In the genomic region with DNA sequence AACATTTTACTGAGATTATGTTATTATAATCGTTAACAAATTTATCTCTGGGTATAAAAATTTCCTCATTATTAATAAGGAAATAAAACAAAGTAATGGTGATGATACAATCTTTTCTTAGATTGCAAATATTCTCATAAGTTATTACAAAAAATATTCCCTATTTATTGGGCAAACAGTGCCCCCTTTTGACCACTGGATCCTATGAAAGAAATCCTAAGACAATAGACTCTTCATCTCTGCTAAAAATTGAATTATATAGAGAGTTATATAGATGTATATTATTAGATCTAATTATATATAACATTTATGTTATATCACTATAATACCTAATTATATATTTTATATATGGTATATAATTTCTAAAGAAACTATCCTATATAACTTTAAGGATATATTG, we compare ENCODE assay signal across 1 cellular context.
TF ChIP-seq lines count a peak whose summit lies in the region.

No MANE protein-coding gene starts in this region.

TF ChIP-seq in K562, 482 proteins besides CTCF, POLR2A, EP300 and RAD21 (continued from another document):
- TF ChIP-seq, protein P1, sequence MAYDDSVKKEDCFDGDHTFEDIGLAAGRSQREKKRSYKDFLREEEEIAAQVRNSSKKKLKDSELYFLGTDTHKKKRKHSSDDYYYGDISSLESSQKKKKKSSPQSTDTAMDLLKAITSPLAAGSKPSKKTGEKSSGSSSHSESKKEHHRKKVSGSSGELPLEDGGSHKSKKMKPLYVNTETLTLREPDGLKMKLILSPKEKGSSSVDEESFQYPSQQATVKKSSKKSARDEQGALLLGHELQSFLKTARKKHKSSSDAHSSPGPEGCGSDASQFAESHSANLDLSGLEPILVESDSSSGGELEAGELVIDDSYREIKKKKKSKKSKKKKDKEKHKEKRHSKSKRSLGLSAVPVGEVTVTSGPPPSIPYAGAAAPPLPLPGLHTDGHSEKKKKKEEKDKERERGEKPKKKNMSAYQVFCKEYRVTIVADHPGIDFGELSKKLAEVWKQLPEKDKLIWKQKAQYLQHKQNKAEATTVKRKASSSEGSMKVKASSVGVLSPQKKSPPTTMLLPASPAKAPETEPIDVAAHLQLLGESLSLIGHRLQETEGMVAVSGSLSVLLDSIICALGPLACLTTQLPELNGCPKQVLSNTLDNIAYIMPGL (CRISPR knock-in tag; IDR thresholded peaks at IDR 0.05) = no peak
- TF ChIP-seq MCM2 (IDR thresholded peaks at IDR 0.05; ENCODE audit: low read depth) = no peak
- no peak for TF ChIP-seq MYBL2 (IDR thresholded peaks at IDR 0.05; ENCODE audit: low read depth)
- TF ChIP-seq MYBL2 (CRISPR knock-in tag; IDR thresholded peaks at IDR 0.05; ENCODE audit: borderline replicate concordance) = no peak
- TF ChIP-seq, protein P2, sequence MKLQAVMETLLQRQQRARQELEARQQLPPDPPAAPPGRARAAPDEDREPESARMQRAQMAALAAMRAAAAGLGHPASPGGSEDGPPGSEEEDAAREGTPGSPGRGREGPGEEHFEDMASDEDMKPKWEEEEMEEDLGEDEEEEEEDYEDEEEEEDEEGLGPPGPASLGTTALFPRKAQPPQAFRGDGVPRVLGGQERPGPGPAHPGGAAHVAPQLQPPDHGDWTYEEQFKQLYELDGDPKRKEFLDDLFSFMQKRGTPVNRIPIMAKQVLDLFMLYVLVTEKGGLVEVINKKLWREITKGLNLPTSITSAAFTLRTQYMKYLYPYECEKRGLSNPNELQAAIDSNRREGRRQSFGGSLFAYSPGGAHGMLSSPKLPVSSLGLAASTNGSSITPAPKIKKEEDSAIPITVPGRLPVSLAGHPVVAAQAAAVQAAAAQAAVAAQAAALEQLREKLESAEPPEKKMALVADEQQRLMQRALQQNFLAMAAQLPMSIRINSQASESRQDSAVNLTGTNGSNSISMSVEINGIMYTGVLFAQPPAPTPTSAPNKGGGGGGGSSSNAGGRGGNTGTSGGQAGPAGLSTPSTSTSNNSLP (IDR thresholded peaks at IDR 0.05; ENCODE audit: borderline replicate concordance, low read depth, low read length) = peak; percentile 44; the same call in 1 of the 2 replicates
- no peak for TF ChIP-seq ZNF764 (CRISPR knock-in tag; IDR thresholded peaks at IDR 0.05; ENCODE audit: low read depth)
- TF ChIP-seq JUN (IDR thresholded peaks at IDR 0.05; ENCODE audit: borderline replicate concordance, low read depth, low read length) = no peak
- TF ChIP-seq JUN (CRISPR knock-in tag; IDR thresholded peaks at IDR 0.05; ENCODE audit: borderline replicate concordance) = no peak
- TF ChIP-seq TEAD2 (tag; IDR thresholded peaks at IDR 0.05) = no peak
- TF ChIP-seq, protein P3, sequence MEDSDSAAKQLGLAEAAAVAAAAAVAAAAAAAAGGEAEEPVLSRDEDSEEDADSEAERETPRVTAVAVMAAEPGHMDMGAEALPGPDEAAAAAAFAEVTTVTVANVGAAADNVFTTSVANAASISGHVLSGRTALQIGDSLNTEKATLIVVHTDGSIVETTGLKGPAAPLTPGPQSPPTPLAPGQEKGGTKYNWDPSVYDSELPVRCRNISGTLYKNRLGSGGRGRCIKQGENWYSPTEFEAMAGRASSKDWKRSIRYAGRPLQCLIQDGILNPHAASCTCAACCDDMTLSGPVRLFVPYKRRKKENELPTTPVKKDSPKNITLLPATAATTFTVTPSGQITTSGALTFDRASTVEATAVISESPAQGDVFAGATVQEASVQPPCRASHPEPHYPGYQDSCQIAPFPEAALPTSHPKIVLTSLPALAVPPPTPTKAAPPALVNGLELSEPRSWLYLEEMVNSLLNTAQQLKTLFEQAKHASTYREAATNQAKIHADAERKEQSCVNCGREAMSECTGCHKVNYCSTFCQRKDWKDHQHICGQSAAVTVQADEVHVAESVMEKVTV (CRISPR knock-in tag; IDR thresholded peaks at IDR 0.05) = peak; percentile 27; the same call in 1 of the 2 replicates
- TF ChIP-seq ZNF695 (CRISPR knock-in tag; IDR thresholded peaks at IDR 0.05) = no peak
- no peak for TF ChIP-seq ZSCAN32 (CRISPR knock-in tag; IDR thresholded peaks at IDR 0.05)
- no peak for TF ChIP-seq CCNT2 (IDR thresholded peaks at IDR 0.05; ENCODE audit: borderline replicate concordance, extremely low read depth, insufficient read length, low read depth, low read length)
- TF ChIP-seq, protein P4, sequence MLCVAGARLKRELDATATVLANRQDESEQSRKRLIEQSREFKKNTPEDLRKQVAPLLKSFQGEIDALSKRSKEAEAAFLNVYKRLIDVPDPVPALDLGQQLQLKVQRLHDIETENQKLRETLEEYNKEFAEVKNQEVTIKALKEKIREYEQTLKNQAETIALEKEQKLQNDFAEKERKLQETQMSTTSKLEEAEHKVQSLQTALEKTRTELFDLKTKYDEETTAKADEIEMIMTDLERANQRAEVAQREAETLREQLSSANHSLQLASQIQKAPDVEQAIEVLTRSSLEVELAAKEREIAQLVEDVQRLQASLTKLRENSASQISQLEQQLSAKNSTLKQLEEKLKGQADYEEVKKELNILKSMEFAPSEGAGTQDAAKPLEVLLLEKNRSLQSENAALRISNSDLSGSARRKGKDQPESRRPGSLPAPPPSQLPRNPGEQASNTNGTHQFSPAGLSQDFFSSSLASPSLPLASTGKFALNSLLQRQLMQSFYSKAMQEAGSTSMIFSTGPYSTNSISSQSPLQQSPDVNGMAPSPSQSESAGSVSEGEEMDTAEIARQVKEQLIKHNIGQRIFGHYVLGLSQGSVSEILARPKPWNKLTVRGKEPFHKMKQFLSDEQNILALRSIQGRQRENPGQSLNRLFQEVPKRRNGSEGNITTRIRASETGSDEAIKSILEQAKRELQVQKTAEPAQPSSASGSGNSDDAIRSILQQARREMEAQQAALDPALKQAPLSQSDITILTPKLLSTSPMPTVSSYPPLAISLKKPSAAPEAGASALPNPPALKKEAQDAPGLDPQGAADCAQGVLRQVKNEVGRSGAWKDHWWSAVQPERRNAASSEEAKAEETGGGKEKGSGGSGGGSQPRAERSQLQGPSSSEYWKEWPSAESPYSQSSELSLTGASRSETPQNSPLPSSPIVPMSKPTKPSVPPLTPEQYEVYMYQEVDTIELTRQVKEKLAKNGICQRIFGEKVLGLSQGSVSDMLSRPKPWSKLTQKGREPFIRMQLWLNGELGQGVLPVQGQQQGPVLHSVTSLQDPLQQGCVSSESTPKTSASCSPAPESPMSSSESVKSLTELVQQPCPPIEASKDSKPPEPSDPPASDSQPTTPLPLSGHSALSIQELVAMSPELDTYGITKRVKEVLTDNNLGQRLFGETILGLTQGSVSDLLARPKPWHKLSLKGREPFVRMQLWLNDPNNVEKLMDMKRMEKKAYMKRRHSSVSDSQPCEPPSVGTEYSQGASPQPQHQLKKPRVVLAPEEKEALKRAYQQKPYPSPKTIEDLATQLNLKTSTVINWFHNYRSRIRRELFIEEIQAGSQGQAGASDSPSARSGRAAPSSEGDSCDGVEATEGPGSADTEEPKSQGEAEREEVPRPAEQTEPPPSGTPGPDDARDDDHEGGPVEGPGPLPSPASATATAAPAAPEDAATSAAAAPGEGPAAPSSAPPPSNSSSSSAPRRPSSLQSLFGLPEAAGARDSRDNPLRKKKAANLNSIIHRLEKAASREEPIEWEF (CRISPR knock-in tag; IDR thresholded peaks at IDR 0.05) = no peak
- TF ChIP-seq FOXJ3 (CRISPR knock-in tag; IDR thresholded peaks at IDR 0.05) = no peak
- TF ChIP-seq, protein P5, sequence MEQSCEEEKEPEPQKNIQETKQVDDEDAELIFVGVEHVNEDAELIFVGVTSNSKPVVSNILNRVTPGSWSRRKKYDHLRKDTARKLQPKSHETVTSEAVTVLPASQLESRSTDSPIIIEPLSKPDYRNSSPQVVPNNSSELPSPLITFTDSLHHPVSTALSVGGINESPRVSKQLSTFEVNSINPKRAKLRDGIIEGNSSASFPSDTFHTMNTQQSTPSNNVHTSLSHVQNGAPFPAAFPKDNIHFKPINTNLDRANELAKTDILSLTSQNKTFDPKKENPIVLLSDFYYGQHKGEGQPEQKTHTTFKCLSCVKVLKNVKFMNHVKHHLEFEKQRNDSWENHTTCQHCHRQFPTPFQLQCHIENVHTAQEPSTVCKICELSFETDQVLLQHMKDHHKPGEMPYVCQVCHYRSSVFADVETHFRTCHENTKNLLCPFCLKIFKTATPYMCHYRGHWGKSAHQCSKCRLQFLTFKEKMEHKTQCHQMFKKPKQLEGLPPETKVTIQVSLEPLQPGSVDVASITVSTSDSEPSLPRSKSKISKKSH (CRISPR knock-in tag; IDR thresholded peaks at IDR 0.05) = no peak
- no peak for TF ChIP-seq ZNF12 (CRISPR knock-in tag; IDR thresholded peaks at IDR 0.05)
- TF ChIP-seq, protein P6, sequence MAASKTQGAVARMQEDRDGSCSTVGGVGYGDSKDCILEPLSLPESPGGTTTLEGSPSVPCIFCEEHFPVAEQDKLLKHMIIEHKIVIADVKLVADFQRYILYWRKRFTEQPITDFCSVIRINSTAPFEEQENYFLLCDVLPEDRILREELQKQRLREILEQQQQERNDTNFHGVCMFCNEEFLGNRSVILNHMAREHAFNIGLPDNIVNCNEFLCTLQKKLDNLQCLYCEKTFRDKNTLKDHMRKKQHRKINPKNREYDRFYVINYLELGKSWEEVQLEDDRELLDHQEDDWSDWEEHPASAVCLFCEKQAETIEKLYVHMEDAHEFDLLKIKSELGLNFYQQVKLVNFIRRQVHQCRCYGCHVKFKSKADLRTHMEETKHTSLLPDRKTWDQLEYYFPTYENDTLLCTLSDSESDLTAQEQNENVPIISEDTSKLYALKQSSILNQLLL (CRISPR knock-in tag; IDR thresholded peaks at IDR 0.05; ENCODE audit: borderline replicate concordance) = no peak
- TF ChIP-seq XRCC3 (IDR thresholded peaks at IDR 0.05) = no peak
- 0 out of 2 replicates have a peak, but pooled peaks have one; percentile 28 for TF ChIP-seq SMC3 (conservative IDR thresholded peaks at IDR 0.05; ENCODE audit: insufficient read depth, low read depth, low read length)
- no peak for TF ChIP-seq ZBTB7A (IDR thresholded peaks at IDR 0.05; ENCODE audit: borderline replicate concordance, control insufficient read depth, low read depth, low read length)
- TF ChIP-seq HNRNPL (IDR thresholded peaks at IDR 0.05; ENCODE audit: low read depth, low read length) = no peak
- TF ChIP-seq TAF1 (IDR thresholded peaks at IDR 0.05; ENCODE audit: control insufficient read depth, extremely low read depth, insufficient read depth, low read length, severe bottlenecking) = no peak
- TF ChIP-seq, protein P7, sequence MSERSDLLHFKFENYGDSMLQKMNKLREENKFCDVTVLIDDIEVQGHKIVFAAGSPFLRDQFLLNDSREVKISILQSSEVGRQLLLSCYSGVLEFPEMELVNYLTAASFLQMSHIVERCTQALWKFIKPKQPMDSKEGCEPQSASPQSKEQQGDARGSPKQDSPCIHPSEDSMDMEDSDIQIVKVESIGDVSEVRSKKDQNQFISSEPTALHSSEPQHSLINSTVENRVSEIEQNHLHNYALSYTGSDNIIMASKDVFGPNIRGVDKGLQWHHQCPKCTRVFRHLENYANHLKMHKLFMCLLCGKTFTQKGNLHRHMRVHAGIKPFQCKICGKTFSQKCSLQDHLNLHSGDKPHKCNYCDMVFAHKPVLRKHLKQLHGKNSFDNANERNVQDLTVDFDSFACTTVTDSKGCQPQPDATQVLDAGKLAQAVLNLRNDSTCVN (CRISPR knock-in tag; IDR thresholded peaks at IDR 0.05) = no peak
